ENCODE assay signal across 8 cellular contexts in genomic region chr19:35901854-35902661, GRCh38. TPM values are rescaled to one million over a fixed set of nuclear protein-coding genes. Genes with fewer than 3 reads are reported as not detected.
DNase-seq lines count a peak whose midpoint lies in the region; ATAC-seq and TF ChIP-seq lines count a peak whose summit lies in the region.

TSS of gene HCST (plus strand) at chr19:35902529. CDS start at chr19:35902594, 65 bp downstream.

- ATAC-seq in HG03025 (IDR thresholded peaks at IDR 0.05; ENCODE audit: low FRiP score, unreplicated experiment) (no peak), HG02938 (IDR thresholded peaks at IDR 0.05; ENCODE audit: unreplicated experiment) (no peak)

- no peaks in the 10 kb centered on the region for H3K27me3 Mint-ChIP-seq in activated CD4-positive, alpha-beta memory T cell treated with anti-CD3 and anti-CD28 coated beads, Interleukin-2, amount 10 ng/mL, durations not matched to agents 7 days and 5 days

- H3K4me3 Mint-ChIP-seq in activated CD4-positive, alpha-beta memory T cell treated with anti-CD3 and anti-CD28 coated beads, Interleukin-2, amount 10 ng/mL, durations not matched to agents 7 days and 5 days, result peak within 1 kb of the TSS; percentile 81

- H3K27me3 ChIP-seq in DOHH2 (ENCODE audit: control insufficient read depth, low read length), result no peaks in the 10 kb centered on the region

- TF ChIP-seq CTCF in DOHH2 (IDR thresholded peaks at IDR 0.05; ENCODE audit: low read depth, low read length, poor library complexity, severe bottlenecking) (no peak), fibroblast of pulmonary artery (IDR thresholded peaks at IDR 0.05; ENCODE audit: low read length, missing control alignments) (no peak), lower leg skin (IDR thresholded peaks at IDR 0.05) (no peak)

- CTCF ChIA-PET in activated CD4-positive, alpha-beta memory T cell treated with anti-CD3 and anti-CD28 coated beads, Interleukin-2, amount 10 ng/mL, durations not matched to agents 7 days and 5 days (lab: Charles Lee), result interaction anchor here (1.8 to 2.0 kb wide), 2 partner anchors 19 to 29 kb away, joined by 9 to 11 read pairs; no protein-coding TSS in a partner anchor

- H4K20me1 ChIP-seq in DOHH2 (ENCODE audit: control insufficient read depth, insufficient read depth, low read depth, low read length), result peaks cover 11% of the 10 kb centered on the region

- peaks cover 52% of the 10 kb centered on the region for H3K4me1 Mint-ChIP-seq in activated CD4-positive, alpha-beta memory T cell treated with anti-CD3 and anti-CD28 coated beads, Interleukin-2, amount 10 ng/mL, durations not matched to agents 7 days and 5 days

- 17 to 21% methylated on average over 6 of the region's 6 CpGs for WGBS in lower leg skin, 2 donors

- H3K27ac ChIP-seq in DOHH2 (ENCODE audit: low read depth, low read length) (peak within 1 kb of the TSS; percentile 94), skin epidermis (peak within 1 kb of the TSS in 20 of 21 experiments; percentile 67 to 97 (median 91))

- peak within 1 kb of the TSS; percentile 99 for H3K4me2 ChIP-seq in DOHH2 (ENCODE audit: low read length)

- H3K36me3 ChIP-seq in DOHH2 (ENCODE audit: control insufficient read depth, low read length), result peaks cover 26% of the 10 kb centered on the region

- in situ Hi-C loops in KBM-7 (cut with MboI; ENCODE audit: low pct_unique_long_range_greater_than_20kb, low sequenced_read_pairs), result no loop called here

- no peaks in the 10 kb centered on the region for H3K9me2 ChIP-seq in DOHH2 (replicated peaks; ENCODE audit: control insufficient read depth, low read length)

- TF ChIP-seq POLR2A in lower leg skin (IDR thresholded peaks at IDR 0.05), result no peak

- H3K9me3 ChIP-seq in DOHH2 (ENCODE audit: control insufficient read depth, insufficient read depth, low read length), result no peaks in the 10 kb centered on the region

- no peaks in the 10 kb centered on the region for H3K9me3 Mint-ChIP-seq in activated CD4-positive, alpha-beta memory T cell treated with anti-CD3 and anti-CD28 coated beads, Interleukin-2, amount 10 ng/mL, durations not matched to agents 7 days and 5 days

- peaks cover 26% of the 10 kb centered on the region for H3F3A ChIP-seq in DOHH2 (ENCODE audit: control insufficient read depth, insufficient read depth)

- peak within 1 kb of the TSS; percentile 87 for H3K4me3 ChIP-seq in DOHH2 (ENCODE audit: low read length)
- H3K4me3 ChIP-seq in fibroblast of pulmonary artery (replicated peaks; ENCODE audit: low read depth, low read length), result peak within 1 kb of the TSS; percentile 36
- H3K4me3 ChIP-seq in skin epidermis, result peak within 1 kb of the TSS; percentile 5 to 83 (median 18)
- H3K4me3 ChIP-seq in lower leg skin (ENCODE audit: low read depth, poor library complexity, severe bottlenecking), result no peak within 1 kb of the TSS

- H3K79me2 ChIP-seq in DOHH2 (ENCODE audit: control insufficient read depth, low read length), result peaks cover 50% of the 10 kb centered on the region

- DNase-seq in KBM-7, result peak; percentile 88
- peak; percentile 64 for DNase-seq in activated CD4-positive, alpha-beta memory T cell treated with anti-CD3 and anti-CD28 coated beads, Interleukin-2, amount 10 ng/mL, durations not matched to agents 7 days and 5 days
- no peak for DNase-seq in fibroblast of pulmonary artery (ENCODE audit: low read depth)
- no peak for DNase-seq in lower leg skin (ENCODE audit: low spot score in 2 of 2)

- peaks cover 35% of the 10 kb centered on the region for H3K36me3 Mint-ChIP-seq in activated CD4-positive, alpha-beta memory T cell treated with anti-CD3 and anti-CD28 coated beads, Interleukin-2, amount 10 ng/mL, durations not matched to agents 7 days and 5 days (ENCODE audit: low read depth)

- H3K4me1 ChIP-seq in DOHH2 (ENCODE audit: control insufficient read depth, low read length), result peaks cover 55% of the 10 kb centered on the region

- POLR2A ChIA-PET in activated CD4-positive, alpha-beta memory T cell treated with anti-CD3 and anti-CD28 coated beads, Interleukin-2, amount 10 ng/mL, durations not matched to agents 7 days and 5 days (lab: Charles Lee), result interaction anchor here (1.3 to 2.5 kb wide), 4 partner anchors 23 to 32 kb away, joined by 3 to 49 read pairs (median 24); no protein-coding TSS in a partner anchor

- intact Hi-C loops in lower leg skin (cut with DNase I; ENCODE audit: low total_unique reads), result no loop called here

- H3K27ac Mint-ChIP-seq in activated CD4-positive, alpha-beta memory T cell treated with anti-CD3 and anti-CD28 coated beads, Interleukin-2, amount 10 ng/mL, durations not matched to agents 7 days and 5 days, result peak within 1 kb of the TSS; percentile 95

RNA-seq across cellular contexts. Expression of gene HCST, which starts in this region (rescaled TPM):
- total RNA-seq in activated CD4-positive, alpha-beta memory T cell treated with anti-CD3 and anti-CD28 coated beads, Interleukin-2, amount 10 ng/mL, durations not matched to agents 7 days and 5 days, result 100 to 1,000 TPM; 204 to 218 TPM
- total RNA-seq in lower leg skin, result 1 to 10 TPM in 2 of 4 donors, under 1 TPM in 1, not detected in 1; 0.79 to 8.4 (median 4.4) TPM

Comparison
In these comparisons a context has a peak if more than half of its experiments do, and no peak if none do; other contexts are left out.
1. RNA of gene HCST (total RNA-seq): 204 to 218 TPM in activated CD4-positive, alpha-beta memory T cell treated with anti-CD3 and anti-CD28 coated beads, Interleukin-2, amount 10 ng/mL, durations not matched to agents 7 days and 5 days; 0.79 to 8.4 TPM in lower leg skin; every median in the first group is over 10 times any median in the second.
2. DNase-seq: peak in KBM-7 (single experiment) and activated CD4-positive, alpha-beta memory T cell treated with anti-CD3 and anti-CD28 coated beads, Interleukin-2, amount 10 ng/mL, durations not matched to agents 7 days and 5 days (single experiment); none in fibroblast of pulmonary artery (single experiment) and lower leg skin (0 of 2).